Comparison of ENCODE assay signal across 9 cellular contexts in the genomic region with DNA sequence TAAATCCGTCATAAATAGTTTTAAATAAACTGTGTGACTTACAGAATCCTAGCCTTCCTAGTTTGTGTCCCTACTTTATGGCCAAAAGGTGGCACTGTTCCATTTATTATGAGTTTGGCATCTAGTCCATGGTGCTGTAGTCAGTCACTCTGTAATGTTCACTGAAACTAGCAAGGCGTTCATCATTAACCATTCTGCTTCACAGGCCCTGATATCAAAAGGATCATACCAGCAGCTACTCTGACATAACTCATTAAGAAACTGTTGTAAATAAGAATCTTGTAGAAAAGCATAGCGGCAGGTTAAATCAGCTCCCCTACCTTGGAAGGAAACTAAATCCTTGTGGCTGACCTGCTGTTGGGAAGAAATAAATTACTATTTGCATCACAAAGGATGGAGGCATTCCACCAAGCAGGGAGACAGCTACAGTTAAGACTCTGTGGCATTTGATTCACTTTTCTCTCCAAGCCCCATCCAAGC.
A peak's percentile ranks its signal among the peaks of the same experiment; 100 is the strongest.
DNase-seq lines count a peak whose midpoint lies in the region; ATAC-seq and TF ChIP-seq lines count a peak whose summit lies in the region.
"Had no signal": no experiment of that assay in that cellular context is flagged by ENCODE, and none has a peak within 500 bp of the region (broad histone marks: within the 10 kb centered on the region; RNA-seq: fewer than 3 reads in every experiment).

No MANE protein-coding gene starts in this region.

- H3K27me3 Mint-ChIP-seq in activated T-helper 1 cell treated with anti-CD3 and anti-CD28 coated beads, Interleukin-12 subunit alpha, Interleukin-12 subunit beta, Interleukin-2, Interleukin-4 antibody, amounts not matched to agents 30 ng/mL and 10 ng/mL and 1 ng/mL, durations not matched to agents 14 hours and 24 hours and 36 hours (ENCODE audit: insufficient read depth): no peaks in the 10 kb centered on the region

- peak; percentile 60 for ATAC-seq in HG02884 (IDR thresholded peaks at IDR 0.05; ENCODE audit: unreplicated experiment)
- ATAC-seq in HG03439 (IDR thresholded peaks at IDR 0.05; ENCODE audit: unreplicated experiment): no peak

- H3K9me2 ChIP-seq in OCI-LY7 (ENCODE audit: insufficient read depth, low read length): no peaks in the 10 kb centered on the region

- no peaks in the 10 kb centered on the region for H3K4me1 Mint-ChIP-seq in activated T-helper 1 cell treated with anti-CD3 and anti-CD28 coated beads, Interleukin-12 subunit alpha, Interleukin-12 subunit beta, Interleukin-2, Interleukin-4 antibody, amounts not matched to agents 30 ng/mL and 10 ng/mL and 1 ng/mL, durations not matched to agents 14 hours and 24 hours and 36 hours (ENCODE audit: low read depth)

- H3K79me2 ChIP-seq in OCI-LY7 (ENCODE audit: insufficient read depth, low read depth, low read length): no peaks in the 10 kb centered on the region

- intact Hi-C loops in OCI-LY7 (cut with micrococcal nuclease; ENCODE audit: unreplicated experiment): no loop called here
- intact Hi-C loops in activated T-helper 1 cell treated with anti-CD3 and anti-CD28 coated beads, Interleukin-12 subunit alpha, Interleukin-12 subunit beta, Interleukin-2, Interleukin-4 antibody, amounts not matched to agents 30 ng/mL and 10 ng/mL and 1 ng/mL, durations not matched to agents 14 hours and 24 hours and 36 hours (cut with micrococcal nuclease): no loop called here

- H3K36me3 ChIP-seq in OCI-LY7 (ENCODE audit: insufficient read depth, low read length): no peaks in the 10 kb centered on the region
- H3K36me3 ChIP-seq: ovary had no signal

- DNase-seq in GM10248 (ENCODE audit: extremely low spot score) (peak; percentile 3), OCI-LY7 (ENCODE audit: low spot score) (peak; percentile 7), fibroblast of mammary gland (ENCODE audit: low read depth) (peak; percentile 44), renal cortical epithelial cell (ENCODE audit: low read depth) (peak; percentile 15)
- DNase-seq in activated CD8-positive, alpha-beta memory T cell treated with anti-CD3 and anti-CD28 coated beads, Interleukin-2, amount 50 U/mL, for 48 hours: no peak
- no peak for DNase-seq in activated T-helper 1 cell treated with anti-CD3 and anti-CD28 coated beads, Interleukin-12 subunit alpha, Interleukin-12 subunit beta, Interleukin-2, Interleukin-4 antibody, amounts not matched to agents 30 ng/mL and 10 ng/mL and 1 ng/mL, durations not matched to agents 14 hours and 24 hours and 36 hours (ENCODE audit: low spot score)

- BruUV-seq in OCI-LY7 (replicated peaks; lab: Mats Ljungman, UMichigan): no TSS peak

- peak; percentile 40 for TF ChIP-seq CTCF in GM10248 (IDR thresholded peaks at IDR 0.05; ENCODE audit: control extremely low read depth, extremely low read depth, low read depth, missing control alignments)
- peak; percentile 66 for TF ChIP-seq CTCF in OCI-LY7 (conservative IDR thresholded peaks at IDR 0.05; ENCODE audit: low read length)
- TF ChIP-seq CTCF in fibroblast of mammary gland (conservative IDR thresholded peaks at IDR 0.05; ENCODE audit: control insufficient read depth, insufficient read depth, low read depth, low read length): peak; percentile 46

- H3K4me3 ChIP-seq in OCI-LY7 (ENCODE audit: low read depth, low read length, poor library complexity, severe bottlenecking) (no peak overlapping the region), fibroblast of mammary gland (ENCODE audit: control insufficient read depth, low read depth, low read length) (no peak overlapping the region)
- H3K4me3 ChIP-seq: ovary had no signal

- H3K9me3 Mint-ChIP-seq in activated T-helper 1 cell treated with anti-CD3 and anti-CD28 coated beads, Interleukin-12 subunit alpha, Interleukin-12 subunit beta, Interleukin-2, Interleukin-4 antibody, amounts not matched to agents 30 ng/mL and 10 ng/mL and 1 ng/mL, durations not matched to agents 14 hours and 24 hours and 36 hours: no peaks in the 10 kb centered on the region

- CTCF ChIA-PET in GM10248 (lab: Yijun Ruan, JAX) (interaction anchor here (1.5 kb wide), 1 partner anchor 9 kb away, joined by 4 read pairs; no protein-coding TSS in a partner anchor), OCI-LY7 (lab: Charles Lee; ENCODE audit: unreplicated experiment) (no interaction called here)

- no peak overlapping the region for H3K4me2 ChIP-seq in OCI-LY7 (ENCODE audit: low read length)

- no peak overlapping the region for H2AFZ ChIP-seq in OCI-LY7 (ENCODE audit: low read length)

- no peak overlapping the region for H3K27ac Mint-ChIP-seq in activated T-helper 1 cell treated with anti-CD3 and anti-CD28 coated beads, Interleukin-12 subunit alpha, Interleukin-12 subunit beta, Interleukin-2, Interleukin-4 antibody, amounts not matched to agents 30 ng/mL and 10 ng/mL and 1 ng/mL, durations not matched to agents 14 hours and 24 hours and 36 hours

- H3K36me3 Mint-ChIP-seq in activated T-helper 1 cell treated with anti-CD3 and anti-CD28 coated beads, Interleukin-12 subunit alpha, Interleukin-12 subunit beta, Interleukin-2, Interleukin-4 antibody, amounts not matched to agents 30 ng/mL and 10 ng/mL and 1 ng/mL, durations not matched to agents 14 hours and 24 hours and 36 hours (ENCODE audit: low read depth): no peaks in the 10 kb centered on the region

- no peaks in the 10 kb centered on the region for H3K9me3 ChIP-seq in OCI-LY7 (ENCODE audit: low read length)
- H3K9me3 ChIP-seq: ovary had no signal

- POLR2A ChIA-PET in GM10248 (lab: Yijun Ruan, JAX): no interaction called here
- POLR2A ChIA-PET in OCI-LY7 (lab: Charles Lee): no interaction called here

- H3K4me1 ChIP-seq in OCI-LY7 (ENCODE audit: insufficient read depth, low read length, poor library complexity, severe bottlenecking): no peaks in the 10 kb centered on the region

- no peaks in the 10 kb centered on the region for H4K20me1 ChIP-seq in OCI-LY7 (ENCODE audit: insufficient read depth, low read length)

- H3K27ac ChIP-seq in OCI-LY7 (ENCODE audit: low read depth, low read length, poor library complexity, severe bottlenecking): no peak overlapping the region
- H3K27ac ChIP-seq: ovary had no signal

- no peak overlapping the region for H3K4me3 Mint-ChIP-seq in activated T-helper 1 cell treated with anti-CD3 and anti-CD28 coated beads, Interleukin-12 subunit alpha, Interleukin-12 subunit beta, Interleukin-2, Interleukin-4 antibody, amounts not matched to agents 30 ng/mL and 10 ng/mL and 1 ng/mL, durations not matched to agents 14 hours and 24 hours and 36 hours

Comparison
In these comparisons a context has a peak if more than half of its experiments do, and no peak if none do; other contexts are left out.
1. DNase-seq: peak in GM10248 (single experiment), OCI-LY7 (single experiment), fibroblast of mammary gland (single experiment) and renal cortical epithelial cell (single experiment); none in activated CD8-positive, alpha-beta memory T cell treated with anti-CD3 and anti-CD28 coated beads, Interleukin-2, amount 50 U/mL, for 48 hours (single experiment) and activated T-helper 1 cell treated with anti-CD3 and anti-CD28 coated beads, Interleukin-12 subunit alpha, Interleukin-12 subunit beta, Interleukin-2, Interleukin-4 antibody, amounts not matched to agents 30 ng/mL and 10 ng/mL and 1 ng/mL, durations not matched to agents 14 hours and 24 hours and 36 hours (single experiment).
2. Peak in every context shown above with its lines, with median percentiles within 50 percentile points of each other: CTCF ChIP-seq.